In genomic region chr15:92586930-92587329, GRCh38 we compare ENCODE assay signal across 23 cellular contexts.
"Had no signal": no experiment of that assay in that cellular context is flagged by ENCODE, and none has a peak within 500 bp of the region (broad histone marks: within the 10 kb centered on the region; RNA-seq: fewer than 3 reads in every experiment).

No MANE protein-coding gene starts in this region.

- ATAC-seq: left cardiac atrium; lower lobe of right lung; natural killer cell; stimulated activated naive B cell treated with anti-CD40 and anti-IgM and Interleukin-4, amounts not matched to agents 10 μg/mL and 1 μg/mL and 100 μg/mL, for 72 hours; stimulated activated naive CD8-positive, alpha-beta T cell treated with anti-CD3 and anti-CD28 coated beads, Interleukin-15, amount 100 ng/mL, for 72 hours; upper lobe of right lung had no signal

- H3K4me3 ChIP-seq: dorsolateral prefrontal cortex, hepatocyte, left ventricle myocardium inferior, lower lobe of right lung, neural progenitor cell, ovary, right atrium auricular region, testis, tibial nerve, upper lobe of right lung, vagina had no signal

- H3K36me3 Mint-ChIP-seq: memory B cell; mesothelial cell of epicardium; natural killer cell; neural progenitor cell; stimulated activated naive B cell treated with anti-CD40 and anti-IgM and Interleukin-4, amounts not matched to agents 10 μg/mL and 1 μg/mL and 100 μg/mL, for 72 hours had no signal

- H3K4me3 Mint-ChIP-seq: memory B cell; mesothelial cell of epicardium; natural killer cell; stimulated activated naive B cell treated with anti-CD40 and anti-IgM and Interleukin-4, amounts not matched to agents 10 μg/mL and 1 μg/mL and 100 μg/mL, for 72 hours; stimulated activated naive CD8-positive, alpha-beta T cell treated with anti-CD3 and anti-CD28 coated beads, Interleukin-15, amount 100 ng/mL, for 72 hours had no signal

- H3K9me3 ChIP-seq: left ventricle myocardium inferior, lower lobe of right lung, ovary, right atrium auricular region, testis, tibial nerve, upper lobe of right lung, vagina had no signal

- H3K27me3 ChIP-seq: hepatocyte, neural progenitor cell, ovary, right atrium auricular region, testis, tibial nerve, upper lobe of right lung, vagina had no signal

- H3K4me1 Mint-ChIP-seq: memory B cell; mesothelial cell of epicardium; natural killer cell; stimulated activated naive B cell treated with anti-CD40 and anti-IgM and Interleukin-4, amounts not matched to agents 10 μg/mL and 1 μg/mL and 100 μg/mL, for 72 hours; stimulated activated naive CD8-positive, alpha-beta T cell treated with anti-CD3 and anti-CD28 coated beads, Interleukin-15, amount 100 ng/mL, for 72 hours had no signal

- DNase-seq: dorsolateral prefrontal cortex; effector CD8-positive, alpha-beta T cell; foreskin melanocyte; head of caudate nucleus; kidney; left cardiac atrium; left ventricle myocardium inferior; lower lobe of right lung; natural killer cell; nucleus accumbens; ovary; stimulated activated CD4-positive, alpha-beta T cell treated with anti-CD3 and anti-CD28 coated beads, Interleukin-4, amount 100 ng/mL, for 1 hour; stimulated activated naive B cell treated with anti-CD40 and anti-IgM and Interleukin-4, amounts not matched to agents 10 μg/mL and 1 μg/mL and 100 μg/mL, for 72 hours; stimulated activated naive CD8-positive, alpha-beta T cell treated with anti-CD3 and anti-CD28 coated beads, Interleukin-15, amount 100 ng/mL, for 72 hours; testis; upper lobe of right lung had no signal

- H3K27ac ChIP-seq: dorsolateral prefrontal cortex, hepatocyte, left ventricle myocardium inferior, lower lobe of right lung, neural progenitor cell, ovary, right atrium auricular region, testis, tibial nerve, upper lobe of right lung, vagina had no signal

- H3K27me3 Mint-ChIP-seq: stimulated activated naive CD8-positive, alpha-beta T cell treated with anti-CD3 and anti-CD28 coated beads, Interleukin-15, amount 100 ng/mL, for 72 hours had no signal

- H3K9me3 Mint-ChIP-seq: memory B cell; mesothelial cell of epicardium; natural killer cell; stimulated activated naive CD8-positive, alpha-beta T cell treated with anti-CD3 and anti-CD28 coated beads, Interleukin-15, amount 100 ng/mL, for 72 hours had no signal

- H3K27ac Mint-ChIP-seq: memory B cell; mesothelial cell of epicardium; natural killer cell; neural progenitor cell; stimulated activated naive B cell treated with anti-CD40 and anti-IgM and Interleukin-4, amounts not matched to agents 10 μg/mL and 1 μg/mL and 100 μg/mL, for 72 hours; stimulated activated naive CD8-positive, alpha-beta T cell treated with anti-CD3 and anti-CD28 coated beads, Interleukin-15, amount 100 ng/mL, for 72 hours had no signal

- H3K4me1 ChIP-seq: lower lobe of right lung, right atrium auricular region, testis, upper lobe of right lung, vagina had no signal
